1 cellular context compared by ENCODE assay signal in the genomic region with DNA sequence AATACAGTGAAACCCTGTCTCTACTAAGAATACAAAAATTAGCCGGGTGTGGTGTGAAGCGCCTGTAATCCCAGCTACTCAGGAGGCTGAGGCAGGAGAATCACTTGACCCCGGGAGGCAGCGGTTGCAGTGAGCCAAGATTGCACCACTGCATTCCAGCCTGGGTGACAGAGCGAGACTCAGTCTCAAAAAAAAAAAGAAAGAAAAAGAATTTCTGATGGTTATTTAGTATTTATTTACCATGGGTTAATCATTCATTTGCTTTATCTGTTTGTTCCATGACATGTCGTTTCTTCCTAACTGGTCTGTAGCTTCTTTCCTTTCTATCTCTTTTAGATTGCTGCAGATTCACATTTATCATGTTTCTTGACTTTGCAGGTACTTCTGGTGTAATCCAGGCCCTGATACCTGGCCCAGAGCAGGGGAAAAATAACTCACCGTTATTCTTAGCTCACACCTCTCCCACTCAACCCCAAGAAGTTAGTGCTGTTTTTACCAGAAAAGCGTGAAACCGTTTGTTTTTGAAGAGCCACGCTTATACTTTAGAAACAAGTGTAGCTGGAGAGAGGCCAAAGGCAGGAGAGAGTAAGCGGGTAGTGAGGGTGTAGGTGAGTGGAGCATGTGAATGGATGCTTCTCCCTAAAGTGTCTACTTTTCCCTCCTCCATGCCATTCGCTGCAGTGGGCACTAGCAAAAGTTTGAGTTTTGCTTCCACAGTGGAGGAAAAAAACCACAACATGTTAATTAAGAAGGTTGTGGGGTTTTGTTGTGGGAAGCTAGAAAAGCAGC.
TF ChIP-seq lines count a peak whose summit lies in the region.

No MANE protein-coding gene starts in this region.

TF ChIP-seq in A549, 52 proteins besides CTCF, POLR2A, EP300 and RAD21 (continued from another document):
- TF ChIP-seq GATA3 (IDR thresholded peaks at IDR 0.05; ENCODE audit: borderline replicate concordance) (peak; percentile 65; the same call in 1 of the 2 replicates), RFX5 (IDR thresholded peaks at IDR 0.05) (no peak), TP53 (CRISPR knock-in tag; IDR thresholded peaks at IDR 0.05) (no peak), EHF (CRISPR knock-in tag; IDR thresholded peaks at IDR 0.05) (no peak), HDAC2 (IDR thresholded peaks at IDR 0.05) (no peak), HOXB13 (CRISPR knock-in tag; IDR thresholded peaks at IDR 0.05; ENCODE audit: low read depth) (no peak), CHD4 (IDR thresholded peaks at IDR 0.05; ENCODE audit: borderline replicate concordance) (no peak), RARB (CRISPR knock-in tag; IDR thresholded peaks at IDR 0.05) (no peak), ZC3H11A (IDR thresholded peaks at IDR 0.05) (no peak)
- TF ChIP-seq, protein P1, sequence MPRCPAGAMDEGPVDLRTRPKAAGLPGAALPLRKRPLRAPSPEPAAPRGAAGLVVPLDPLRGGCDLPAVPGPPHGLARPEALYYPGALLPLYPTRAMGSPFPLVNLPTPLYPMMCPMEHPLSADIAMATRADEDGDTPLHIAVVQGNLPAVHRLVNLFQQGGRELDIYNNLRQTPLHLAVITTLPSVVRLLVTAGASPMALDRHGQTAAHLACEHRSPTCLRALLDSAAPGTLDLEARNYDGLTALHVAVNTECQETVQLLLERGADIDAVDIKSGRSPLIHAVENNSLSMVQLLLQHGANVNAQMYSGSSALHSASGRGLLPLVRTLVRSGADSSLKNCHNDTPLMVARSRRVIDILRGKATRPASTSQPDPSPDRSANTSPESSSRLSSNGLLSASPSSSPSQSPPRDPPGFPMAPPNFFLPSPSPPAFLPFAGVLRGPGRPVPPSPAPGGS (IDR thresholded peaks at IDR 0.05) = 0 out of 3 replicates have a peak, but pooled peaks have one; percentile 31
- TF ChIP-seq, protein P2, sequence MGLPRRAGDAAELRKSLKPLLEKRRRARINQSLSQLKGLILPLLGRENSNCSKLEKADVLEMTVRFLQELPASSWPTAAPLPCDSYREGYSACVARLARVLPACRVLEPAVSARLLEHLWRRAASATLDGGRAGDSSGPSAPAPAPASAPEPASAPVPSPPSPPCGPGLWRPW (IDR thresholded peaks at IDR 0.05) = no peak; the same call in 1 of the 2 replicates
